14 cellular contexts compared by ENCODE assay signal in the genomic region with DNA sequence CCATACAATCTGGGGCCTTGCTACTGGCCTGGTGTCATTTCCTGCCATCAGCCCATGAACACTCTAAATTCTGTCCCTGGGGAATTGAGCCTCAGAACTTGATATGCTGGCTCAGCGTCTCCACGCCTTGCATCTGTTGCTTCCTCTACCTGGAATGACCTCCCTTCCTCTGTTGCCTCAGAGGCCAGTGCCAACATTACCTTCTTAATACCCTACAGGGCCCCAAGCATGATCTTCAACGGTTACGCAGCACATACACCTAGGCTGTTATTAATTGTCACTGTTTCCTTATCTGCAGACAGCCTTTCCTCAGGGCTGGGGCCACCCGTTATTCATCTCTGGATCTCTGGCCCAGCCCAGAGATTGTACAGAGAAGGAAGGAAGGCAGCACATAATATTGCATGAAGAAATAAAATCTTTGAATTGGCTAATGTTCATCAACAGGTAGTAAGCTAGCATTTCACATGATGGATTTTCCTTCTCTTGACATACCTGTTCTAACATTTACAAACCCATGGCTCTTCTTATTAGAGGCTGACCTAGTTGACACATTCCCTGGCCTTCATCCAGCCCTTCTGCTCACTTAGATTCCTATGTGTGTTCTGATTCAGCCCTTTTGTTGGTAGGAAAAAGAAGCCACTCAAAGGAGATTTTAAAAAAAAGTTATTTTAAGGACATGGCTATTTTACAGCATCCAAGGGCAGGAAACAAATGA. TPM values are rescaled to one million over a fixed set of nuclear protein-coding genes. Genes with fewer than 3 reads are reported as not detected.
DNase-seq lines count a peak whose midpoint lies in the region; ATAC-seq, FAIRE-seq and TF ChIP-seq lines count a peak whose summit lies in the region.
"Had no signal": no experiment of that assay in that cellular context is flagged by ENCODE, and none has a peak within 500 bp of the region (broad histone marks: within the 10 kb centered on the region; RNA-seq: fewer than 3 reads in every experiment).

No MANE protein-coding gene starts in this region.

- H3K4me1 ChIP-seq in keratinocyte (ENCODE audit: control insufficient read depth, extremely low read depth, insufficient read depth, low read length) (peaks cover 32% of the 10 kb centered on the region), neural progenitor cell (peaks cover 27% of the 10 kb centered on the region)
- H3K4me1 ChIP-seq: adrenal gland had no signal

- FAIRE-seq in keratinocyte (lab: Jason Lieb, UNC): peak; percentile 62

- no peak overlapping the region for H3K4me3 ChIP-seq in keratinocyte (ENCODE audit: control insufficient read depth in 2 of 3, extremely low read depth in 1 of 3, insufficient read depth in 2 of 3, low read depth in 1 of 3, low read length in 3 of 3)
- H3K4me3 ChIP-seq in neural progenitor cell: no peak overlapping the region
- H3K4me3 ChIP-seq: adrenal gland had no signal

- no peaks in the 10 kb centered on the region for H4K20me1 ChIP-seq in keratinocyte (ENCODE audit: control insufficient read depth, extremely low read depth, insufficient read depth, low read length)
- no peaks in the 10 kb centered on the region for H4K20me1 ChIP-seq in neural progenitor cell (ENCODE audit: low read depth)

- no peak overlapping the region for H3K27ac ChIP-seq in keratinocyte (ENCODE audit: control insufficient read depth, insufficient read depth, low read length)
- no peak overlapping the region for H3K27ac ChIP-seq in neural progenitor cell

- H3K9me1 ChIP-seq in keratinocyte (ENCODE audit: control insufficient read depth, extremely low read depth, insufficient read depth, low read length): no peaks in the 10 kb centered on the region

- H3K4me2 ChIP-seq in keratinocyte (ENCODE audit: control insufficient read depth, extremely low read depth, insufficient read depth, low read depth, low read length) (no peak overlapping the region), neural progenitor cell (no peak overlapping the region)

- H2AFZ ChIP-seq in keratinocyte (ENCODE audit: control insufficient read depth, low read length) (no peak overlapping the region), neural progenitor cell (replicated peaks) (no peak overlapping the region)

- DNase-seq in DMS 273 (lab: John Stamatoyannopoulos, UW; ENCODE audit: unreplicated experiment): peak; percentile 82
- peak; percentile 13 for DNase-seq in LHCN-M2 (ENCODE audit: low read depth)
- DNase-seq in amniotic epithelial cell (ENCODE audit: low read depth): peak; percentile 2
- no peak for DNase-seq in keratinocyte (ENCODE audit: low read depth, low spot score)
- no peak for DNase-seq in neural progenitor cell (ENCODE audit: low spot score)
- no peak for DNase-seq in activated CD8-positive, alpha-beta memory T cell treated with anti-CD3 and anti-CD28 coated beads for 24 hours
- no peak for DNase-seq in islet precursor cell
- DNase-seq: activated CD8-positive, alpha-beta memory T cell treated with anti-CD3 and anti-CD28 coated beads, Interleukin-2, amount 50 U/mL, for 4 hours; CD4-positive, CD25-positive, alpha-beta regulatory T cell; effector CD4-positive, alpha-beta T cell; NCI-H2081 treated with DMSO at 0.1 percent for 48 hours had no signal

- no peak for ATAC-seq in HG02610 (IDR thresholded peaks at IDR 0.05; ENCODE audit: unreplicated experiment)

- no peaks in the 10 kb centered on the region for H3K36me3 Mint-ChIP-seq in neural progenitor cell
- H3K36me3 Mint-ChIP-seq: CD4-positive, CD25-positive, alpha-beta regulatory T cell had no signal

- TF ChIP-seq CTCF in keratinocyte (optimal IDR thresholded peaks at IDR 0.05 in 1 of 3, IDR thresholded peaks at IDR 0.05 in 1 of 3, conservative IDR thresholded peaks at IDR 0.05 in 1 of 3; ENCODE audit: extremely low read depth in 1 of 3, insufficient read depth in 2 of 3, low read length in 3 of 3) (no peak), neural progenitor cell (IDR thresholded peaks at IDR 0.05) (no peak)

- H3K4me3 Mint-ChIP-seq in neural progenitor cell: no peak overlapping the region
- H3K4me3 Mint-ChIP-seq: CD4-positive, CD25-positive, alpha-beta regulatory T cell; nephron had no signal

- dilution Hi-C loops in keratinocyte (cut with MboI; ENCODE audit: extremely low pct_ligation_motif_present, low sequenced_read_pairs): no loop called here

- H3K9me3 Mint-ChIP-seq in neural progenitor cell: no peaks in the 10 kb centered on the region
- H3K9me3 Mint-ChIP-seq: nephron had no signal

- peaks cover 22% of the 10 kb centered on the region for H3K4me1 Mint-ChIP-seq in neural progenitor cell
- H3K4me1 Mint-ChIP-seq: CD4-positive, CD25-positive, alpha-beta regulatory T cell; nephron had no signal

- H3K36me3 ChIP-seq in keratinocyte (ENCODE audit: control insufficient read depth in 2 of 2, extremely low read depth in 1 of 2, insufficient read depth in 2 of 2, low read length in 2 of 2): no peaks in the 10 kb centered on the region
- no peaks in the 10 kb centered on the region for H3K36me3 ChIP-seq in neural progenitor cell
- H3K36me3 ChIP-seq: adrenal gland had no signal

- peaks cover 18% of the 10 kb centered on the region for H3F3A ChIP-seq in neural progenitor cell (ENCODE audit: low read depth)

- H3K27ac Mint-ChIP-seq in neural progenitor cell: no peak overlapping the region
- H3K27ac Mint-ChIP-seq: nephron had no signal

- H3K79me2 ChIP-seq in keratinocyte (ENCODE audit: control insufficient read depth, insufficient read depth, low read length) (no peaks in the 10 kb centered on the region), neural progenitor cell (ENCODE audit: low read depth) (no peaks in the 10 kb centered on the region)

- H3K27me3 ChIP-seq in keratinocyte (ENCODE audit: control insufficient read depth, extremely low read depth, insufficient read depth, low read length) (no peaks in the 10 kb centered on the region), neural progenitor cell (no peaks in the 10 kb centered on the region)

- H3K9ac ChIP-seq in keratinocyte (ENCODE audit: control insufficient read depth, extremely low read depth, insufficient read depth, low read length) (no peak overlapping the region), neural progenitor cell (no peak overlapping the region)

- H3K9me3 ChIP-seq in keratinocyte (ENCODE audit: control insufficient read depth, low read depth, low read length): no peaks in the 10 kb centered on the region
- no peaks in the 10 kb centered on the region for H3K9me3 ChIP-seq in neural progenitor cell (ENCODE audit: low read depth)
- H3K9me3 ChIP-seq: adrenal gland had no signal

- H3K27me3 Mint-ChIP-seq in neural progenitor cell (ENCODE audit: insufficient read depth, low read depth): peaks cover 4% of the 10 kb centered on the region

RNA-seq across cellular contexts. Expression of gene RNF182, which starts 8.4 kb away (rescaled TPM):
- total RNA-seq in LHCN-M2 (2014; rRNA removed): 2.1 and 3.2 TPM in 2 replicates
- polyA plus RNA-seq in LHCN-M2 (2012): 0.70 TPM
- polyA plus RNA-seq in keratinocyte: 0.94 to 3.8 TPM (median 2.0 TPM) in 3 replicates
- 0.17 TPM for polyA plus RNA-seq in keratinocyte (2011; ENCODE audit: low read depth)
- 1.3 and 2.8 TPM in 2 replicates for polyA plus RNA-seq in keratinocyte (2011; cell fraction: cytosol; rRNA removed)
- polyA plus RNA-seq in keratinocyte (2011; cell fraction: nucleus; rRNA removed): 2.6 and 2.9 TPM in 2 replicates
- 0.38 and 2.8 TPM in 2 replicates for polyA plus RNA-seq in keratinocyte (2012; ENCODE audit: low replicate concordance)
- polyA minus RNA-seq in keratinocyte: 2.5 to 3.5 TPM (median 2.6 TPM) in 3 replicates
- 1.3 TPM for polyA minus RNA-seq in keratinocyte (2011; cell fraction: cytosol; rRNA and poly(A)+ RNA removed)
- polyA minus RNA-seq in keratinocyte (2011; cell fraction: nucleus; rRNA and poly(A)+ RNA removed): 1.3 and 4.2 TPM in 2 replicates
- 10.3 and 15.3 TPM in 2 replicates for total RNA-seq in neural progenitor cell (ENCODE audit: low replicate concordance)
- total RNA-seq: CD4-positive, CD25-positive, alpha-beta regulatory T cell had no signal
- polyA plus RNA-seq: CD4-positive, CD25-positive, alpha-beta regulatory T cell had no signal

Comparison
In these comparisons a context has a peak if more than half of its experiments do, and no peak if none do; other contexts are left out.
1. DNase-seq: peak in DMS 273 (single experiment), LHCN-M2 (single experiment) and amniotic epithelial cell (single experiment); none in keratinocyte (single experiment), neural progenitor cell (single experiment), activated CD8-positive, alpha-beta memory T cell treated with anti-CD3 and anti-CD28 coated beads for 24 hours (single experiment) and islet precursor cell (single experiment).